In the genomic region with DNA sequence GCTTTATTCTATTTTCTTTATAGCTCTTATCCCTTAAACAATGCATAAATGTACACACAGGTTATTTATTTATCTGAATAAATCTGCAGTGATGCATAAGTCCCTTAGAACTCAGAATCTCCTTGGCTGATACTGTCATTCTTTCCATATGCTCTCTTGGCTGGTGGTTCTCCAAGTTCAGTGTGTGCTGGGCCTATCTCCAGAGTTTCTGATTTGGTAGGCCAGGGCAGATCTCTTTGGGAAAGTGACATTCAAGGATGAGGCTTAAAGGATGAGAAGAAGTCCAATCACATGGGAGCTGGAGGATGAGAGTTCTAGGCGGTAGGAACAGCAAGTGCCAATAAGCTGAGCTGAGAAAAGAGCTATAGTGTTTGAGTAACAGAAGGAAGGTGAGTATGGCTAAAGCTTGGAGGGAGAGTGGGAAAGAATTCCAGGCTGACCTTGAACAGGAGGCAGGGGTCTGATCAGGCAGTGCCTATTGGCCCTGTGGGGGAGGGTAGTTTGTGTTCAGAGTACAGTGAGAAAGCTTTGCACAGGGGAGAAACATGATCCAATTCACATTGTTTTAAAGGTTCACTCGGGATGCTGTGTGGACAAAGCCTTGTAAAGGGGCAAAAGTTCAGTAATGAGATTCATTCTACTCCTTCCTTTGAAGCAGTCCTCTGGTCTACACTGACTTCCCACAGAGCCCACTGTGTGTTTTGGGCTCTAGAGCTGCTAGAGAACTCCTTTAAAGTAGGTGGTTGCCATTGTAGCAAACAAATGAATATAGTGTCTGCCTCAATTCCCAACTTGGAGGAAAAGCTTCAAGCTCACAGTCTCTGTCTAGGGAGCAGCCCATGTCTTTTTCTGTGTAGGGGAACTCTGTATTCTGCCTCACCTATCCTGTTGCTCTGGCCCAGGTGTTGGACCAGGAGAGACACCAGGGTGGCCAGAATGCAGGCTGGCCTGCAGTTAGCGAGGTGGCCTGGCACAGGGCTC, we compare ENCODE assay signal across 1 cellular context.
A peak's percentile ranks its signal among the peaks of the same experiment; 100 is the strongest.
TF ChIP-seq lines count a peak whose summit lies in the region.

No MANE protein-coding gene starts in this region.

TF ChIP-seq in HepG2, 621 proteins besides CTCF, POLR2A, EP300 and RAD21 (continued from another document and continues in another):
- TF ChIP-seq, protein P1, sequence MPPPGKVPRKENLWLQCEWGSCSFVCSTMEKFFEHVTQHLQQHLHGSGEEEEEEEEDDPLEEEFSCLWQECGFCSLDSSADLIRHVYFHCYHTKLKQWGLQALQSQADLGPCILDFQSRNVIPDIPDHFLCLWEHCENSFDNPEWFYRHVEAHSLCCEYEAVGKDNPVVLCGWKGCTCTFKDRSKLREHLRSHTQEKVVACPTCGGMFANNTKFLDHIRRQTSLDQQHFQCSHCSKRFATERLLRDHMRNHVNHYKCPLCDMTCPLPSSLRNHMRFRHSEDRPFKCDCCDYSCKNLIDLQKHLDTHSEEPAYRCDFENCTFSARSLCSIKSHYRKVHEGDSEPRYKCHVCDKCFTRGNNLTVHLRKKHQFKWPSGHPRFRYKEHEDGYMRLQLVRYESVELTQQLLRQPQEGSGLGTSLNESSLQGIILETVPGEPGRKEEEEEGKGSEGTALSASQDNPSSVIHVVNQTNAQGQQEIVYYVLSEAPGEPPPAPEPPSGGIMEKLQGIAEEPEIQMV (CRISPR knock-in tag; IDR thresholded peaks at IDR 0.05; ENCODE audit: low read depth): no peak; the same call in 1 of the 2 replicates
- no peak for TF ChIP-seq ZNF20 (CRISPR knock-in tag; IDR thresholded peaks at IDR 0.05)
- TF ChIP-seq, protein P2, sequence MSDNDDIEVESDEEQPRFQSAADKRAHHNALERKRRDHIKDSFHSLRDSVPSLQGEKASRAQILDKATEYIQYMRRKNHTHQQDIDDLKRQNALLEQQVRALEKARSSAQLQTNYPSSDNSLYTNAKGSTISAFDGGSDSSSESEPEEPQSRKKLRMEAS (IDR thresholded peaks at IDR 0.05): peak; percentile 39; the same call in 1 of the 2 replicates
- TF ChIP-seq JUN (CRISPR knock-in tag; IDR thresholded peaks at IDR 0.05): no peak
- TF ChIP-seq SIN3B (IDR thresholded peaks at IDR 0.05; ENCODE audit: low read length): no peak
- TF ChIP-seq, protein P3, sequence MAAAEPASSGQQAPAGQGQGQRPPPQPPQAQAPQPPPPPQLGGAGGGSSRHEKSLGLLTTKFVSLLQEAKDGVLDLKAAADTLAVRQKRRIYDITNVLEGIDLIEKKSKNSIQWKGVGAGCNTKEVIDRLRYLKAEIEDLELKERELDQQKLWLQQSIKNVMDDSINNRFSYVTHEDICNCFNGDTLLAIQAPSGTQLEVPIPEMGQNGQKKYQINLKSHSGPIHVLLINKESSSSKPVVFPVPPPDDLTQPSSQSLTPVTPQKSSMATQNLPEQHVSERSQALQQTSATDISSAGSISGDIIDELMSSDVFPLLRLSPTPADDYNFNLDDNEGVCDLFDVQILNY (CRISPR knock-in tag; conservative IDR thresholded peaks at IDR 0.05): no peak
- TF ChIP-seq SMYD3 (CRISPR knock-in tag; IDR thresholded peaks at IDR 0.05): no peak
- no peak for TF ChIP-seq RBAK (CRISPR knock-in tag; IDR thresholded peaks at IDR 0.05)
- TF ChIP-seq, protein P4, sequence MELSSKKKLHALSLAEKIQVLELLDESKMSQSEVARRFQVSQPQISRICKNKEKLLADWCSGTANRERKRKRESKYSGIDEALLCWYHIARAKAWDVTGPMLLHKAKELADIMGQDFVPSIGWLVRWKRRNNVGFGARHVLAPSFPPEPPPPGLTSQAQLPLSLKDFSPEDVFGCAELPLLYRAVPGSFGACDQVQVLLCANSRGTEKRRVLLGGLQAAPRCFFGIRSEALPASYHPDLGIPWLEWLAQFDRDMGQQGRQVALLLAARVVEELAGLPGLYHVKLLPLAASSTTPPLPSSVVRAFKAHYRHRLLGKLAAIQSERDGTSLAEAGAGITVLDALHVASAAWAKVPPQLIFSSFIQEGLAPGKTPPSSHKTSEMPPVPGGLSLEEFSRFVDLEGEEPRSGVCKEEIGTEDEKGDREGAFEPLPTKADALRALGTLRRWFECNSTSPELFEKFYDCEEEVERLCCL (CRISPR knock-in tag; IDR thresholded peaks at IDR 0.05; ENCODE audit: borderline replicate concordance): no peak
- TF ChIP-seq, protein P5, sequence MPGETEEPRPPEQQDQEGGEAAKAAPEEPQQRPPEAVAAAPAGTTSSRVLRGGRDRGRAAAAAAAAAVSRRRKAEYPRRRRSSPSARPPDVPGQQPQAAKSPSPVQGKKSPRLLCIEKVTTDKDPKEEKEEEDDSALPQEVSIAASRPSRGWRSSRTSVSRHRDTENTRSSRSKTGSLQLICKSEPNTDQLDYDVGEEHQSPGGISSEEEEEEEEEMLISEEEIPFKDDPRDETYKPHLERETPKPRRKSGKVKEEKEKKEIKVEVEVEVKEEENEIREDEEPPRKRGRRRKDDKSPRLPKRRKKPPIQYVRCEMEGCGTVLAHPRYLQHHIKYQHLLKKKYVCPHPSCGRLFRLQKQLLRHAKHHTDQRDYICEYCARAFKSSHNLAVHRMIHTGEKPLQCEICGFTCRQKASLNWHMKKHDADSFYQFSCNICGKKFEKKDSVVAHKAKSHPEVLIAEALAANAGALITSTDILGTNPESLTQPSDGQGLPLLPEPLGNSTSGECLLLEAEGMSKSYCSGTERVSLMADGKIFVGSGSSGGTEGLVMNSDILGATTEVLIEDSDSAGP (CRISPR knock-in tag; IDR thresholded peaks at IDR 0.05; ENCODE audit: borderline replicate concordance): peak; percentile 58; the same call in 1 of the 2 replicates
- no peak for TF ChIP-seq HMGA1 (CRISPR knock-in tag; conservative IDR thresholded peaks at IDR 0.05)
- TF ChIP-seq BRD4 (CRISPR knock-in tag; IDR thresholded peaks at IDR 0.05): 0 out of 2 replicates have a peak, but pooled peaks have one; percentile 44
- no peak for TF ChIP-seq GPN1 (CRISPR knock-in tag; IDR thresholded peaks at IDR 0.05; ENCODE audit: borderline replicate concordance)
- TF ChIP-seq KLF13 (CRISPR knock-in tag; IDR thresholded peaks at IDR 0.05): no peak
- TF ChIP-seq ZNF879 (CRISPR knock-in tag; IDR thresholded peaks at IDR 0.05): no peak
- no peak for TF ChIP-seq ZNF446 (CRISPR knock-in tag; IDR thresholded peaks at IDR 0.05)
- no peak for TF ChIP-seq RNF2 (conservative IDR thresholded peaks at IDR 0.05; ENCODE audit: low read depth)
- 0 out of 2 replicates have a peak, but pooled peaks have one; percentile 9 for TF ChIP-seq ZNF878 (CRISPR knock-in tag; IDR thresholded peaks at IDR 0.05)
- 0 out of 2 replicates have a peak, but pooled peaks have one; percentile 16 for TF ChIP-seq ZNF678 (CRISPR knock-in tag; IDR thresholded peaks at IDR 0.05)
- no peak for TF ChIP-seq PAF1 (CRISPR knock-in tag; IDR thresholded peaks at IDR 0.05)
- TF ChIP-seq, protein P6, sequence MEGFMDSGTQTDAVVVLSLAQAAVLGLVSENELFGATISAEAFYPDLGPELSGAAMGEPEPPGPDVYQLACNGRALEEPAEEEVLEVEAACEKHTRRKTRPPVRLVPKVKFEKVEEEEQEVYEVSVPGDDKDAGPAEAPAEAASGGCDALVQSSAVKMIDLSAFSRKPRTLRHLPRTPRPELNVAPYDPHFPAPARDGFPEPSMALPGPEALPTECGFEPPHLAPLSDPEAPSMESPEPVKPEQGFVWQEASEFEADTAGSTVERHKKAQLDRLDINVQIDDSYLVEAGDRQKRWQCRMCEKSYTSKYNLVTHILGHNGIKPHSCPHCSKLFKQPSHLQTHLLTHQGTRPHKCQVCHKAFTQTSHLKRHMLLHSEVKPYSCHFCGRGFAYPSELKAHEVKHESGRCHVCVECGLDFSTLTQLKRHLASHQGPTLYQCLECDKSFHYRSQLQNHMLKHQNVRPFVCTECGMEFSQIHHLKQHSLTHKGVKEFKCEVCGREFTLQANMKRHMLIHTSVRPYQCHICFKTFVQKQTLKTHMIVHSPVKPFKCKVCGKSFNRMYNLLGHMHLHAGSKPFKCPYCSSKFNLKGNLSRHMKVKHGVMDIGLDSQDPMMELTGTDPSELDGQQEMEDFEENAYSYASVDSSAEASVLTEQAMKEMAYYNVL (CRISPR knock-in tag; IDR thresholded peaks at IDR 0.05; ENCODE audit: borderline replicate concordance): peak; percentile 95
- TF ChIP-seq MAFG (CRISPR knock-in tag; IDR thresholded peaks at IDR 0.05): no peak
- no peak for TF ChIP-seq ZFP41 (CRISPR knock-in tag; IDR thresholded peaks at IDR 0.05; ENCODE audit: borderline replicate concordance)
- TF ChIP-seq, protein P7, sequence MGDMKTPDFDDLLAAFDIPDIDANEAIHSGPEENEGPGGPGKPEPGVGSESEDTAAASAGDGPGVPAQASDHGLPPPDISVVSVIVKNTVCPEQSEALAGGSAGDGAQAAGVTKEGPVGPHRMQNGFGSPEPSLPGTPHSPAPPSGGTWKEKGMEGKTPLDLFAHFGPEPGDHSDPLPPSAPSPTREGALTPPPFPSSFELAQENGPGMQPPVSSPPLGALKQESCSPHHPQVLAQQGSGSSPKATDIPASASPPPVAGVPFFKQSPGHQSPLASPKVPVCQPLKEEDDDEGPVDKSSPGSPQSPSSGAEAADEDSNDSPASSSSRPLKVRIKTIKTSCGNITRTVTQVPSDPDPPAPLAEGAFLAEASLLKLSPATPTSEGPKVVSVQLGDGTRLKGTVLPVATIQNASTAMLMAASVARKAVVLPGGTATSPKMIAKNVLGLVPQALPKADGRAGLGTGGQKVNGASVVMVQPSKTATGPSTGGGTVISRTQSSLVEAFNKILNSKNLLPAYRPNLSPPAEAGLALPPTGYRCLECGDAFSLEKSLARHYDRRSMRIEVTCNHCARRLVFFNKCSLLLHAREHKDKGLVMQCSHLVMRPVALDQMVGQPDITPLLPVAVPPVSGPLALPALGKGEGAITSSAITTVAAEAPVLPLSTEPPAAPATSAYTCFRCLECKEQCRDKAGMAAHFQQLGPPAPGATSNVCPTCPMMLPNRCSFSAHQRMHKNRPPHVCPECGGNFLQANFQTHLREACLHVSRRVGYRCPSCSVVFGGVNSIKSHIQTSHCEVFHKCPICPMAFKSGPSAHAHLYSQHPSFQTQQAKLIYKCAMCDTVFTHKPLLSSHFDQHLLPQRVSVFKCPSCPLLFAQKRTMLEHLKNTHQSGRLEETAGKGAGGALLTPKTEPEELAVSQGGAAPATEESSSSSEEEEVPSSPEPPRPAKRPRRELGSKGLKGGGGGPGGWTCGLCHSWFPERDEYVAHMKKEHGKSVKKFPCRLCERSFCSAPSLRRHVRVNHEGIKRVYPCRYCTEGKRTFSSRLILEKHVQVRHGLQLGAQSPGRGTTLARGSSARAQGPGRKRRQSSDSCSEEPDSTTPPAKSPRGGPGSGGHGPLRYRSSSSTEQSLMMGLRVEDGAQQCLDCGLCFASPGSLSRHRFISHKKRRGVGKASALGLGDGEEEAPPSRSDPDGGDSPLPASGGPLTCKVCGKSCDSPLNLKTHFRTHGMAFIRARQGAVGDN (CRISPR knock-in tag; IDR thresholded peaks at IDR 0.05): peak; percentile 49
- TF ChIP-seq, protein P8, sequence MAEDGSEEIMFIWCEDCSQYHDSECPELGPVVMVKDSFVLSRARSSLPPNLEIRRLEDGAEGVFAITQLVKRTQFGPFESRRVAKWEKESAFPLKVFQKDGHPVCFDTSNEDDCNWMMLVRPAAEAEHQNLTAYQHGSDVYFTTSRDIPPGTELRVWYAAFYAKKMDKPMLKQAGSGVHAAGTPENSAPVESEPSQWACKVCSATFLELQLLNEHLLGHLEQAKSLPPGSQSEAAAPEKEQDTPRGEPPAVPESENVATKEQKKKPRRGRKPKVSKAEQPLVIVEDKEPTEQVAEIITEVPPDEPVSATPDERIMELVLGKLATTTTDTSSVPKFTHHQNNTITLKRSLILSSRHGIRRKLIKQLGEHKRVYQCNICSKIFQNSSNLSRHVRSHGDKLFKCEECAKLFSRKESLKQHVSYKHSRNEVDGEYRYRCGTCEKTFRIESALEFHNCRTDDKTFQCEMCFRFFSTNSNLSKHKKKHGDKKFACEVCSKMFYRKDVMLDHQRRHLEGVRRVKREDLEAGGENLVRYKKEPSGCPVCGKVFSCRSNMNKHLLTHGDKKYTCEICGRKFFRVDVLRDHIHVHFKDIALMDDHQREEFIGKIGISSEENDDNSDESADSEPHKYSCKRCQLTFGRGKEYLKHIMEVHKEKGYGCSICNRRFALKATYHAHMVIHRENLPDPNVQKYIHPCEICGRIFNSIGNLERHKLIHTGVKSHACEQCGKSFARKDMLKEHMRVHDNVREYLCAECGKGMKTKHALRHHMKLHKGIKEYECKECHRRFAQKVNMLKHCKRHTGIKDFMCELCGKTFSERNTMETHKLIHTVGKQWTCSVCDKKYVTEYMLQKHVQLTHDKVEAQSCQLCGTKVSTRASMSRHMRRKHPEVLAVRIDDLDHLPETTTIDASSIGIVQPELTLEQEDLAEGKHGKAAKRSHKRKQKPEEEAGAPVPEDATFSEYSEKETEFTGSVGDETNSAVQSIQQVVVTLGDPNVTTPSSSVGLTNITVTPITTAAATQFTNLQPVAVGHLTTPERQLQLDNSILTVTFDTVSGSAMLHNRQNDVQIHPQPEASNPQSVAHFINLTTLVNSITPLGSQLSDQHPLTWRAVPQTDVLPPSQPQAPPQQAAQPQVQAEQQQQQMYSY (CRISPR knock-in tag; IDR thresholded peaks at IDR 0.05): no peak
- TF ChIP-seq XRCC5 (optimal IDR thresholded peaks at IDR 0.05; ENCODE audit: low read length): peak; percentile 37
- TF ChIP-seq ZFP1 (CRISPR knock-in tag; IDR thresholded peaks at IDR 0.05): 0 out of 2 replicates have a peak, but pooled peaks have one; percentile 40
- no peak; the same call in 1 of the 2 replicates for TF ChIP-seq ZNF652 (CRISPR knock-in tag; IDR thresholded peaks at IDR 0.05; ENCODE audit: borderline replicate concordance, low read depth)
- TF ChIP-seq ADNP (CRISPR knock-in tag; IDR thresholded peaks at IDR 0.05): peak; percentile 11; the same call in 1 of the 2 replicates
- TF ChIP-seq, protein P9, sequence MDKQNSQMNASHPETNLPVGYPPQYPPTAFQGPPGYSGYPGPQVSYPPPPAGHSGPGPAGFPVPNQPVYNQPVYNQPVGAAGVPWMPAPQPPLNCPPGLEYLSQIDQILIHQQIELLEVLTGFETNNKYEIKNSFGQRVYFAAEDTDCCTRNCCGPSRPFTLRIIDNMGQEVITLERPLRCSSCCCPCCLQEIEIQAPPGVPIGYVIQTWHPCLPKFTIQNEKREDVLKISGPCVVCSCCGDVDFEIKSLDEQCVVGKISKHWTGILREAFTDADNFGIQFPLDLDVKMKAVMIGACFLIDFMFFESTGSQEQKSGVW (CRISPR knock-in tag; IDR thresholded peaks at IDR 0.05; ENCODE audit: borderline replicate concordance): no peak
- TF ChIP-seq SALL2 (CRISPR knock-in tag; IDR thresholded peaks at IDR 0.05): peak; percentile 61; the same call in 1 of the 2 replicates
- TF ChIP-seq, protein P10, sequence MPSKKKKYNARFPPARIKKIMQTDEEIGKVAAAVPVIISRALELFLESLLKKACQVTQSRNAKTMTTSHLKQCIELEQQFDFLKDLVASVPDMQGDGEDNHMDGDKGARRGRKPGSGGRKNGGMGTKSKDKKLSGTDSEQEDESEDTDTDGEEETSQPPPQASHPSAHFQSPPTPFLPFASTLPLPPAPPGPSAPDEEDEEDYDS (CRISPR knock-in tag; IDR thresholded peaks at IDR 0.05): peak; percentile 21; the same call in 1 of the 2 replicates
- TF ChIP-seq, protein P11, sequence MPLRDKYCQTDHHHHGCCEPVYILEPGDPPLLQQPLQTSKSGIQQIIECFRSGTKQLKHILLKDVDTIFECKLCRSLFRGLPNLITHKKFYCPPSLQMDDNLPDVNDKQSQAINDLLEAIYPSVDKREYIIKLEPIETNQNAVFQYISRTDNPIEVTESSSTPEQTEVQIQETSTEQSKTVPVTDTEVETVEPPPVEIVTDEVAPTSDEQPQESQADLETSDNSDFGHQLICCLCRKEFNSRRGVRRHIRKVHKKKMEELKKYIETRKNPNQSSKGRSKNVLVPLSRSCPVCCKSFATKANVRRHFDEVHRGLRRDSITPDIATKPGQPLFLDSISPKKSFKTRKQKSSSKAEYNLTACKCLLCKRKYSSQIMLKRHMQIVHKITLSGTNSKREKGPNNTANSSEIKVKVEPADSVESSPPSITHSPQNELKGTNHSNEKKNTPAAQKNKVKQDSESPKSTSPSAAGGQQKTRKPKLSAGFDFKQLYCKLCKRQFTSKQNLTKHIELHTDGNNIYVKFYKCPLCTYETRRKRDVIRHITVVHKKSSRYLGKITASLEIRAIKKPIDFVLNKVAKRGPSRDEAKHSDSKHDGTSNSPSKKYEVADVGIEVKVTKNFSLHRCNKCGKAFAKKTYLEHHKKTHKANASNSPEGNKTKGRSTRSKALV (CRISPR knock-in tag; IDR thresholded peaks at IDR 0.05): no peak
- TF ChIP-seq NFKBIZ (CRISPR knock-in tag; IDR thresholded peaks at IDR 0.05): no peak
- no peak for TF ChIP-seq MTF1 (CRISPR knock-in tag; IDR thresholded peaks at IDR 0.05)
